1 cellular context compared by ENCODE assay signal in the genomic region with DNA sequence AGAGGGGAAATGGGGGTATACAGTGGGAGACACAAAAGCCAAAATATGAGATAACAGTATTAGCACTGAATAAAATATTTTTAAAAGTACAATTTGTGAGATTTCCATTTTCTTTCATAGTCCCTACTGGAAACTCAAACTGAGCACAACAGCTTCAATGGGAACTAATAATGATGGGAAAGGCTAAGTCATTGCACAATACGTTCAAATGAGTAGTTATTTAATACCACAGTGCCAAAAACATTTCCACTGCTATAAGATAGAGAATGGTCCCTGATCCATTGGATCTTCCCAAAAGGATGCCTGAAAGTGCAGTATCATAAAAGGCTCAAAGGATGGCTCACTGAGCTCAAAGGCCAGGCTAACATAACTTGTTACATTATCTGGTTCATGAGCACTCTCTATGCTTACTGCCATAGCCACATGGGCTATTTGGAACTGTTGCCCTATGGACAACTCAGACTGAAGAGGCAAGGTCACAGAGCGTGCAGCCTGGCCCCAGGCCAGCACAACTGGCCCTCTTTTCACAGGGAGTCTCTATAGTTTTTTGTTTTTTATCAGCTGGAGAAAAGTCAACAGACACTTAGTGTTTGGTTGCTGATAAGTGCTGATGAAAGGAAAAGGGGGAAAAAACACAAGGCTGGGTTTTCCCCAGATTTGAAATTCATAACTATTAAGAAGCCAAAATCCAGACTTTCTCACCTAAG.
TF ChIP-seq lines count a peak whose summit lies in the region.

No MANE protein-coding gene starts in this region.

TF ChIP-seq in SK-N-SH treated with all-trans-retinoic acid at 6 μM for 48 hours, 23 proteins besides CTCF, POLR2A, EP300 and RAD21 (continued from another document):
- TF ChIP-seq PATZ1 (CRISPR knock-in tag; IDR thresholded peaks at IDR 0.05; ENCODE audit: borderline replicate concordance) (no peak), BACH2 (CRISPR knock-in tag; IDR thresholded peaks at IDR 0.05; ENCODE audit: borderline replicate concordance) (no peak), SNAI2 (CRISPR knock-in tag; IDR thresholded peaks at IDR 0.05) (no peak), ZNF70 (CRISPR knock-in tag; IDR thresholded peaks at IDR 0.05) (no peak), ESRRG (CRISPR knock-in tag; IDR thresholded peaks at IDR 0.05) (no peak), TOX (CRISPR knock-in tag; IDR thresholded peaks at IDR 0.05; ENCODE audit: borderline replicate concordance) (no peak), CREB5 (CRISPR knock-in tag; IDR thresholded peaks at IDR 0.05; ENCODE audit: low read depth) (no peak), RARB (CRISPR knock-in tag; IDR thresholded peaks at IDR 0.05) (no peak), ZC3H10 (CRISPR knock-in tag; IDR thresholded peaks at IDR 0.05) (no peak), TSHZ2 (CRISPR knock-in tag; IDR thresholded peaks at IDR 0.05) (no peak), ISL1 (CRISPR knock-in tag; IDR thresholded peaks at IDR 0.05) (no peak), GLIS3 (CRISPR knock-in tag; IDR thresholded peaks at IDR 0.05) (no peak), ARNTL (CRISPR knock-in tag; IDR thresholded peaks at IDR 0.05; ENCODE audit: borderline replicate concordance, low read depth) (no peak), OSR1 (CRISPR knock-in tag; IDR thresholded peaks at IDR 0.05) (no peak)
